In the genomic region with DNA sequence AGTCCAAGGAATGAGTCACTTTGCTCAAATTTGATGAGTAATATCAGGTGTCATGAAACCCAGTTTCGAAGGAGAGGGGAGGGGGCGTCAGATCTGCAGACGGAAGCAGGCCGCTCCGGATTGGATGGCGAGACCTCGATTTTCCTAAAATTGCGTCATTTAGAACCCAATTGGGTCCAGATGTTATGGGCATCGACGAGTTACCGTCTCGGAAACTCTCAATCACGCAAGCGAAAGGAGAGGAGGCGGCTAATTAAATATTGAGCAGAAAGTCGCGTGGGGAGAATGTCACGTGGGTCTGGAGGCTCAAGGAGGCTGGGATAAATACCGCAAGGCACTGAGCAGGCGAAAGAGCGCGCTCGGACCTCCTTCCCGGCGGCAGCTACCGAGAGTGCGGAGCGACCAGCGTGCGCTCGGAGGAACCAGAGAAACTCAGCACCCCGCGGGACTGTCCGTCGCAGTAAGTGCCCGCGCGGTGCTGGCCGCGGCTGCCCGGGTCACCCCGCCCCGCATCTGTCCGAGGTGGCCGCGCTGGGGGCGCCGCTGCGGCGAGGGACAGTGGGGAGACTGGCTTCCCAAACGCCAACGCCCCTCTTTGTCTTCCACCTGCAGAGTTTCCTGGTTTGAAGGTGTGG, we compare ENCODE assay signal across 1 cellular context.
TF ChIP-seq lines count a peak whose summit lies in the region.

A gene with protein sequence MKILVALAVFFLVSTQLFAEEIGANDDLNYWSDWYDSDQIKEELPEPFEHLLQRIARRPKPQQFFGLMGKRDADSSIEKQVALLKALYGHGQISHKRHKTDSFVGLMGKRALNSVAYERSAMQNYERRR (plus strand): TSS at position 351 of the 635 bp plus-strand sequence. CDS start 527 bp downstream, outside the sequence.

TF ChIP-seq in H1, 55 proteins besides CTCF, POLR2A, EP300 and RAD21 (continued from another document):
- TF ChIP-seq KDM5A (IDR thresholded peaks at IDR 0.05; ENCODE audit: low read length) (no peak), JUN (IDR thresholded peaks at IDR 0.05; ENCODE audit: low read depth, low read length) (no peak), ASH2L (IDR thresholded peaks at IDR 0.05; ENCODE audit: low read length) (peak; percentile 74), KDM1A (IDR thresholded peaks at IDR 0.05; ENCODE audit: borderline replicate concordance, low read length) (no peak), SP4 (IDR thresholded peaks at IDR 0.05; ENCODE audit: low read length) (no peak), SIRT6 (IDR thresholded peaks at IDR 0.05; ENCODE audit: low read length) (no peak), CBX5 (IDR thresholded peaks at IDR 0.05; ENCODE audit: low read depth, low read length) (no peak), RFX5 (IDR thresholded peaks at IDR 0.05; ENCODE audit: borderline replicate concordance, low read depth, low read length) (no peak), POU5F1 (IDR thresholded peaks at IDR 0.05; ENCODE audit: low read depth, low read length) (no peak), YY1 (IDR thresholded peaks at IDR 0.05; ENCODE audit: low read depth, low read length) (no peak), CHD2 (IDR thresholded peaks at IDR 0.05; ENCODE audit: low read length) (no peak), TCF12 (IDR thresholded peaks at IDR 0.05; ENCODE audit: low read depth, low read length) (no peak), GTF2F1 (IDR thresholded peaks at IDR 0.05; ENCODE audit: borderline replicate concordance, low read depth, low read length) (no peak), MAFK (IDR thresholded peaks at IDR 0.05; ENCODE audit: low read depth, low read length) (0 out of 2 replicates have a peak, but pooled peaks have one; percentile 3), MAX (IDR thresholded peaks at IDR 0.05) (peak; percentile 80), TBP (IDR thresholded peaks at IDR 0.05; ENCODE audit: low read depth, low read length) (no peak), SAP30 (IDR thresholded peaks at IDR 0.05; ENCODE audit: insufficient read depth, insufficient replicate concordance, low read length) (no peak), GABPA (IDR thresholded peaks at IDR 0.05; ENCODE audit: borderline replicate concordance, insufficient read depth, low read length) (no peak), SP1 (IDR thresholded peaks at IDR 0.05; ENCODE audit: low read depth, low read length) (no peak), SP2 (IDR thresholded peaks at IDR 0.05; ENCODE audit: low read length) (no peak), CEBPB (IDR thresholded peaks at IDR 0.05; ENCODE audit: low read depth, low read length) (peak; percentile 87), TAF7 (optimal IDR thresholded peaks at IDR 0.05; ENCODE audit: borderline replicate concordance, low read depth, low read length) (no peak), NRF1 (IDR thresholded peaks at IDR 0.05; ENCODE audit: low read depth, low read length) (no peak), BCL11A (IDR thresholded peaks at IDR 0.05; ENCODE audit: low read depth in 2 of 2, low read length in 2 of 2) (no peak), PHF8 (conservative IDR thresholded peaks at IDR 0.05; ENCODE audit: low read depth, low read length) (peak; percentile 28; the same call in 1 of the 2 replicates), CBX8 (IDR thresholded peaks at IDR 0.05; ENCODE audit: borderline replicate concordance, low read depth, low read length) (no peak), JUND (IDR thresholded peaks at IDR 0.05; ENCODE audit: low read length) (peak; percentile 62; the same call in 1 of the 2 replicates), SIN3A (conservative IDR thresholded peaks at IDR 0.05 in 1 of 2, IDR thresholded peaks at IDR 0.05 in 1 of 2; ENCODE audit: low read depth in 1 of 2, low read length in 2 of 2) (no peak; a peak in 1 of 4 replicates), RNF2 (IDR thresholded peaks at IDR 0.05; ENCODE audit: borderline replicate concordance, low read depth, low read length, missing control alignments, poor library complexity, severe bottlenecking) (no peak), CTBP2 (IDR thresholded peaks at IDR 0.05; ENCODE audit: borderline replicate concordance, insufficient read depth, insufficient read length, low read length) (peak; percentile 43), HDAC2 (IDR thresholded peaks at IDR 0.05; ENCODE audit: borderline replicate concordance in 1 of 2, low read depth in 2 of 2, low read length in 2 of 2) (0 out of 4 replicates have a peak, but pooled peaks of 1 of the 2 experiments have one; percentile 68), EGR1 (IDR thresholded peaks at IDR 0.05; ENCODE audit: borderline replicate concordance, low read depth, low read length) (no peak), BRCA1 (IDR thresholded peaks at IDR 0.05; ENCODE audit: low read depth, low read length) (no peak), SIX5 (IDR thresholded peaks at IDR 0.05; ENCODE audit: low read depth, low read length) (no peak), E2F6 (IDR thresholded peaks at IDR 0.05) (peak; percentile 74; the same call in 1 of the 2 replicates), TAF1 (IDR thresholded peaks at IDR 0.05; ENCODE audit: low read depth, low read length) (peak; percentile 48; the same call in 1 of the 2 replicates), TEAD4 (IDR thresholded peaks at IDR 0.05; ENCODE audit: low read depth, low read length) (no peak; the same call in 1 of the 2 replicates), KDM4A (IDR thresholded peaks at IDR 0.05; ENCODE audit: low read depth, low read length, severe bottlenecking) (peak; percentile 75), CHD1 (IDR thresholded peaks at IDR 0.05; ENCODE audit: low read depth, low read length) (no peak), EZH2 (IDR thresholded peaks at IDR 0.05; ENCODE audit: low read depth, low read length, severe bottlenecking) (peak; percentile 18), RXRA (IDR thresholded peaks at IDR 0.05; ENCODE audit: insufficient read depth, low read depth, low read length) (no peak), SRF (IDR thresholded peaks at IDR 0.05; ENCODE audit: low read depth, low read length) (no peak), FOSL1 (IDR thresholded peaks at IDR 0.05; ENCODE audit: insufficient read depth, low read depth, low read length) (no peak), SUZ12 (IDR thresholded peaks at IDR 0.05; ENCODE audit: low read length) (no peak; the same call in 1 of the 2 replicates), NANOG (IDR thresholded peaks at IDR 0.05; ENCODE audit: insufficient read depth, low read depth, low read length, poor library complexity, severe bottlenecking) (no peak), RBBP5 (IDR thresholded peaks at IDR 0.05; ENCODE audit: borderline replicate concordance, low read depth, low read length) (peak; percentile 17; the same call in 1 of the 2 replicates), POLR2AphosphoS5 (IDR thresholded peaks at IDR 0.05; ENCODE audit: low read depth, low read length) (peak; percentile 65), ATF3 (IDR thresholded peaks at IDR 0.05; ENCODE audit: insufficient read depth, low read depth, low read length) (peak; percentile 57)
- TF ChIP-seq, protein P1, sequence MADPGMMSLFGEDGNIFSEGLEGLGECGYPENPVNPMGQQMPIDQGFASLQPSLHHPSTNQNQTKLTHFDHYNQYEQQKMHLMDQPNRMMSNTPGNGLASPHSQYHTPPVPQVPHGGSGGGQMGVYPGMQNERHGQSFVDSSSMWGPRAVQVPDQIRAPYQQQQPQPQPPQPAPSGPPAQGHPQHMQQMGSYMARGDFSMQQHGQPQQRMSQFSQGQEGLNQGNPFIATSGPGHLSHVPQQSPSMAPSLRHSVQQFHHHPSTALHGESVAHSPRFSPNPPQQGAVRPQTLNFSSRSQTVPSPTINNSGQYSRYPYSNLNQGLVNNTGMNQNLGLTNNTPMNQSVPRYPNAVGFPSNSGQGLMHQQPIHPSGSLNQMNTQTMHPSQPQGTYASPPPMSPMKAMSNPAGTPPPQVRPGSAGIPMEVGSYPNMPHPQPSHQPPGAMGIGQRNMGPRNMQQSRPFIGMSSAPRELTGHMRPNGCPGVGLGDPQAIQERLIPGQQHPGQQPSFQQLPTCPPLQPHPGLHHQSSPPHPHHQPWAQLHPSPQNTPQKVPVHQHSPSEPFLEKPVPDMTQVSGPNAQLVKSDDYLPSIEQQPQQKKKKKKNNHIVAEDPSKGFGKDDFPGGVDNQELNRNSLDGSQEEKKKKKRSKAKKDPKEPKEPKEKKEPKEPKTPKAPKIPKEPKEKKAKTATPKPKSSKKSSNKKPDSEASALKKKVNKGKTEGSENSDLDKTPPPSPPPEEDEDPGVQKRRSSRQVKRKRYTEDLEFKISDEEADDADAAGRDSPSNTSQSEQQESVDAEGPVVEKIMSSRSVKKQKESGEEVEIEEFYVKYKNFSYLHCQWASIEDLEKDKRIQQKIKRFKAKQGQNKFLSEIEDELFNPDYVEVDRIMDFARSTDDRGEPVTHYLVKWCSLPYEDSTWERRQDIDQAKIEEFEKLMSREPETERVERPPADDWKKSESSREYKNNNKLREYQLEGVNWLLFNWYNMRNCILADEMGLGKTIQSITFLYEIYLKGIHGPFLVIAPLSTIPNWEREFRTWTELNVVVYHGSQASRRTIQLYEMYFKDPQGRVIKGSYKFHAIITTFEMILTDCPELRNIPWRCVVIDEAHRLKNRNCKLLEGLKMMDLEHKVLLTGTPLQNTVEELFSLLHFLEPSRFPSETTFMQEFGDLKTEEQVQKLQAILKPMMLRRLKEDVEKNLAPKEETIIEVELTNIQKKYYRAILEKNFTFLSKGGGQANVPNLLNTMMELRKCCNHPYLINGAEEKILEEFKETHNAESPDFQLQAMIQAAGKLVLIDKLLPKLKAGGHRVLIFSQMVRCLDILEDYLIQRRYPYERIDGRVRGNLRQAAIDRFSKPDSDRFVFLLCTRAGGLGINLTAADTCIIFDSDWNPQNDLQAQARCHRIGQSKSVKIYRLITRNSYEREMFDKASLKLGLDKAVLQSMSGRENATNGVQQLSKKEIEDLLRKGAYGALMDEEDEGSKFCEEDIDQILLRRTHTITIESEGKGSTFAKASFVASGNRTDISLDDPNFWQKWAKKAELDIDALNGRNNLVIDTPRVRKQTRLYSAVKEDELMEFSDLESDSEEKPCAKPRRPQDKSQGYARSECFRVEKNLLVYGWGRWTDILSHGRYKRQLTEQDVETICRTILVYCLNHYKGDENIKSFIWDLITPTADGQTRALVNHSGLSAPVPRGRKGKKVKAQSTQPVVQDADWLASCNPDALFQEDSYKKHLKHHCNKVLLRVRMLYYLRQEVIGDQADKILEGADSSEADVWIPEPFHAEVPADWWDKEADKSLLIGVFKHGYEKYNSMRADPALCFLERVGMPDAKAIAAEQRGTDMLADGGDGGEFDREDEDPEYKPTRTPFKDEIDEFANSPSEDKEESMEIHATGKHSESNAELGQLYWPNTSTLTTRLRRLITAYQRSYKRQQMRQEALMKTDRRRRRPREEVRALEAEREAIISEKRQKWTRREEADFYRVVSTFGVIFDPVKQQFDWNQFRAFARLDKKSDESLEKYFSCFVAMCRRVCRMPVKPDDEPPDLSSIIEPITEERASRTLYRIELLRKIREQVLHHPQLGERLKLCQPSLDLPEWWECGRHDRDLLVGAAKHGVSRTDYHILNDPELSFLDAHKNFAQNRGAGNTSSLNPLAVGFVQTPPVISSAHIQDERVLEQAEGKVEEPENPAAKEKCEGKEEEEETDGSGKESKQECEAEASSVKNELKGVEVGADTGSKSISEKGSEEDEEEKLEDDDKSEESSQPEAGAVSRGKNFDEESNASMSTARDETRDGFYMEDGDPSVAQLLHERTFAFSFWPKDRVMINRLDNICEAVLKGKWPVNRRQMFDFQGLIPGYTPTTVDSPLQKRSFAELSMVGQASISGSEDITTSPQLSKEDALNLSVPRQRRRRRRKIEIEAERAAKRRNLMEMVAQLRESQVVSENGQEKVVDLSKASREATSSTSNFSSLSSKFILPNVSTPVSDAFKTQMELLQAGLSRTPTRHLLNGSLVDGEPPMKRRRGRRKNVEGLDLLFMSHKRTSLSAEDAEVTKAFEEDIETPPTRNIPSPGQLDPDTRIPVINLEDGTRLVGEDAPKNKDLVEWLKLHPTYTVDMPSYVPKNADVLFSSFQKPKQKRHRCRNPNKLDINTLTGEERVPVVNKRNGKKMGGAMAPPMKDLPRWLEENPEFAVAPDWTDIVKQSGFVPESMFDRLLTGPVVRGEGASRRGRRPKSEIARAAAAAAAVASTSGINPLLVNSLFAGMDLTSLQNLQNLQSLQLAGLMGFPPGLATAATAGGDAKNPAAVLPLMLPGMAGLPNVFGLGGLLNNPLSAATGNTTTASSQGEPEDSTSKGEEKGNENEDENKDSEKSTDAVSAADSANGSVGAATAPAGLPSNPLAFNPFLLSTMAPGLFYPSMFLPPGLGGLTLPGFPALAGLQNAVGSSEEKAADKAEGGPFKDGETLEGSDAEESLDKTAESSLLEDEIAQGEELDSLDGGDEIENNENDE (IDR thresholded peaks at IDR 0.05; ENCODE audit: insufficient replicate concordance, low read length), result no peak
- TF ChIP-seq, protein P2, sequence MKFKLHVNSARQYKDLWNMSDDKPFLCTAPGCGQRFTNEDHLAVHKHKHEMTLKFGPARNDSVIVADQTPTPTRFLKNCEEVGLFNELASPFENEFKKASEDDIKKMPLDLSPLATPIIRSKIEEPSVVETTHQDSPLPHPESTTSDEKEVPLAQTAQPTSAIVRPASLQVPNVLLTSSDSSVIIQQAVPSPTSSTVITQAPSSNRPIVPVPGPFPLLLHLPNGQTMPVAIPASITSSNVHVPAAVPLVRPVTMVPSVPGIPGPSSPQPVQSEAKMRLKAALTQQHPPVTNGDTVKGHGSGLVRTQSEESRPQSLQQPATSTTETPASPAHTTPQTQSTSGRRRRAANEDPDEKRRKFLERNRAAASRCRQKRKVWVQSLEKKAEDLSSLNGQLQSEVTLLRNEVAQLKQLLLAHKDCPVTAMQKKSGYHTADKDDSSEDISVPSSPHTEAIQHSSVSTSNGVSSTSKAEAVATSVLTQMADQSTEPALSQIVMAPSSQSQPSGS (IDR thresholded peaks at IDR 0.05; ENCODE audit: low read length), result 0 out of 2 replicates have a peak, but pooled peaks have one; percentile 61
- TF ChIP-seq, protein P3, sequence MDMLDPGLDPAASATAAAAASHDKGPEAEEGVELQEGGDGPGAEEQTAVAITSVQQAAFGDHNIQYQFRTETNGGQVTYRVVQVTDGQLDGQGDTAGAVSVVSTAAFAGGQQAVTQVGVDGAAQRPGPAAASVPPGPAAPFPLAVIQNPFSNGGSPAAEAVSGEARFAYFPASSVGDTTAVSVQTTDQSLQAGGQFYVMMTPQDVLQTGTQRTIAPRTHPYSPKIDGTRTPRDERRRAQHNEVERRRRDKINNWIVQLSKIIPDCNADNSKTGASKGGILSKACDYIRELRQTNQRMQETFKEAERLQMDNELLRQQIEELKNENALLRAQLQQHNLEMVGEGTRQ (IDR thresholded peaks at IDR 0.05; ENCODE audit: low read length), result peak; percentile 61
TF ChIP-seq in H1: peak in this region for 17.
